Comparison of ENCODE assay signal across 34 cellular contexts in the genomic region with DNA sequence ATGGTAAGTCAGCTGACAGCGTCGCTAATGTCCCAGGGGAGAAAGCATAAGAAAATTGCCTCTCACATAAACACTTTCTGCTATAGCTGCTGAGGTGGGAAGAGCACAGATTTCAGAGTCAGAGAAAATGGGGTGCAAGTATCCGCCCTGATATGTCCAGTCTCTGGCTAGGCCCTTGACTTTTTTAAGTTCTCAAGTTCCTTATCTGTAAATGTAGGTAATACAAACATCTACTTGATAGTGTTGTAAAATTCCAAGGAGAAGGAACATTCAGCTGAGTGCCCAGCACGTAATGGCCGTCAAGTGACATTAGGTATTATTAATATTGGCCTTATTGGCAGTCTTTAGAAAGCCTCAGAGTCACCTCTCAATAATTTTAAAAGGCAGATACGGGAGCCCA.
"Had no signal": no experiment of that assay in that cellular context is flagged by ENCODE, and none has a peak within 500 bp of the region (broad histone marks: within the 10 kb centered on the region; RNA-seq: fewer than 3 reads in every experiment).

No MANE protein-coding gene starts in this region.

- H3K9me3 ChIP-seq: MG63 had no signal

- H3K36me3 ChIP-seq: MG63 had no signal

- H3K27me3 ChIP-seq: MG63 had no signal

- H3K4me3 ChIP-seq: MG63 had no signal

- DNase-seq: Karpas-422, Kasumi-1, MG63, MM.1S, MV-4-11, NCI-H1048, NCI-H1092, NCI-H1092 treated with DMSO at 0.1 percent for 48 hours, NCI-H1105, NCI-H1105 treated with DMSO at 0.1 percent for 48 hours, NCI-H1417, NCI-H1417 treated with DMSO at 0.1 percent for 48 hours, NCI-H1436, NCI-H1436 treated with DMSO at 0.1 percent for 48 hours, NCI-H146, NCI-H1694, NCI-H1694 treated with DMSO at 0.1 percent for 48 hours, NCI-H187, NCI-H187 treated with DMSO at 0.1 percent for 48 hours, NCI-H1930, NCI-H2029, NCI-H2029 treated with DMSO at 0.1 percent for 48 hours, NCI-H2081, NCI-H2081 treated with DMSO at 0.1 percent for 48 hours, NCI-H2107, NCI-H2171, NCI-H2171 treated with DMSO at 0.1 percent for 48 hours, NCI-H2227 treated with DMSO at 0.1 percent for 48 hours, NCI-H226, NCI-H345, NCI-H446, NCI-H446 treated with DMSO at 0.1 percent for 48 hours, NCI-H510A, NCI-H510A treated with DMSO at 0.1 percent for 48 hours had no signal
